33 cellular contexts compared by ENCODE assay signal in the genomic region with DNA sequence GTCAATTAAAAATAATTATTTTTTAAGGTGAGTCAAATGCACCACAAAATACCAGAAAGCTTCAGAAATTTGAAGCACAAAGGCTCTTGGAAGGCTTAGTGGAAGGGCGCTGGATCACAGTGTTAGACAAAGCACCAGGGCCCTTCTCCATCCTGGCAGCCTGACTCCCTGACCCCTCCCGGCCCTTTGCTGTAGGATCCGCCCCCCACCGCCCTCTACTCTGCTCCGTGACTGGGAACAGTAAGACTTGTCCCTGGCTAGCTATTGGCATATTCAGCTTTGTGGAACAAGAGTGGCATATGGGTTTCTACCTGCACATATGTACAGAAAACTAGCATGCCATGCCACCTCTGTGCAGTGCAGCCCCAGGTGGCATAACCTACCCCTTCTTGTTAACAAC.
"Had no signal": no experiment of that assay in that cellular context is flagged by ENCODE, and none has a peak within 500 bp of the region (broad histone marks: within the 10 kb centered on the region; RNA-seq: fewer than 3 reads in every experiment).

No MANE protein-coding gene starts in this region.

- H3K4me3 ChIP-seq: dorsolateral prefrontal cortex, gastroesophageal sphincter, lower lobe of right lung, mucosa of descending colon, prostate gland, right atrium auricular region, smooth muscle cell, testis, tibial artery had no signal

- ATAC-seq: esophagus mucosa; foreskin keratinocyte; gastroesophageal sphincter; left ventricle myocardium superior; lower lobe of right lung; mucosa of descending colon; natural killer cell treated with Interleukin-12 subunit alpha and Interleukin-12 subunit beta and Interleukin-15 and Interleukin-18, amount 100 ng/mL, for 72 hours; sciatic nerve; stimulated activated naive CD8-positive, alpha-beta T cell treated with anti-CD3 and anti-CD28 coated beads, Interleukin-15, Interleukin-2, amounts not matched to agents 100 U/mL and 50 U/mL, for 24 hours had no signal

- DNase-seq: dorsolateral prefrontal cortex; effector CD8-positive, alpha-beta T cell; endodermal cell; foreskin keratinocyte; glutamatergic neuron; hypothalamus; immature natural killer cell; islet precursor cell; left ventricle myocardium superior; lower lobe of right lung; mucosa of descending colon; naive B cell; stimulated activated CD4-positive, alpha-beta T cell treated with anti-CD3 and anti-CD28 coated beads, Interleukin-12 subunit alpha, Interleukin-12 subunit beta, amount 100 ng/mL, for 4 hours; stimulated activated CD4-positive, alpha-beta T cell treated with anti-CD3 and anti-CD28 coated beads, Interleukin-1b, Interleukin-23, amount 100 ng/mL, for 48 hours; stimulated activated CD4-positive, alpha-beta T cell treated with anti-CD3 and anti-CD28 coated beads, Interleukin-4, amount 100 ng/mL, for 1 hour; stimulated activated CD8-positive, alpha-beta memory T cell treated with anti-CD3 and anti-CD28 coated beads, Interleukin-4, amount 100 ng/mL, for 48 hours; stimulated activated naive CD8-positive, alpha-beta T cell treated with anti-CD3 and anti-CD28 coated beads, Interleukin-15, Interleukin-2, amounts not matched to agents 100 U/mL and 50 U/mL, for 24 hours; substantia nigra; testis; tibial artery had no signal

- H3K27me3 Mint-ChIP-seq: type B pancreatic cell had no signal

- H3K9me3 ChIP-seq: lower lobe of right lung, mucosa of descending colon, prostate gland, right atrium auricular region, testis, tibial artery had no signal

- H3K9me3 Mint-ChIP-seq: central memory CD8-positive, alpha-beta T cell; natural killer cell treated with Interleukin-12 subunit alpha and Interleukin-12 subunit beta and Interleukin-15 and Interleukin-18, amount 100 ng/mL, for 72 hours had no signal

- H3K27ac ChIP-seq: dorsolateral prefrontal cortex, epithelial cell of prostate, foreskin keratinocyte, gastroesophageal sphincter, lower lobe of right lung, prostate gland, right atrium auricular region, testis, tibial artery had no signal

- H3K4me1 Mint-ChIP-seq: central memory CD8-positive, alpha-beta T cell; immature natural killer cell; memory B cell; mesothelial cell of epicardium; naive B cell; neural crest cell had no signal

- H3K4me2 ChIP-seq: smooth muscle cell had no signal

- H3K4me1 ChIP-seq: gastroesophageal sphincter, lower lobe of right lung, prostate gland, right atrium auricular region, testis, tibial artery had no signal

- H3K27me3 ChIP-seq: dorsolateral prefrontal cortex, gastroesophageal sphincter, right atrium auricular region, testis, tibial artery had no signal

- H3K36me3 ChIP-seq: gastroesophageal sphincter, lower lobe of right lung, prostate gland, right atrium auricular region, tibial artery had no signal

- H3K27ac Mint-ChIP-seq: endodermal cell; immature natural killer cell; memory B cell; mesothelial cell of epicardium; naive B cell; natural killer cell treated with Interleukin-12 subunit alpha and Interleukin-12 subunit beta and Interleukin-15 and Interleukin-18, amount 100 ng/mL, for 72 hours; type B pancreatic cell had no signal

- H3K4me3 Mint-ChIP-seq: central memory CD8-positive, alpha-beta T cell; endodermal cell; immature natural killer cell; memory B cell; mesothelial cell of epicardium; naive B cell; natural killer cell treated with Interleukin-12 subunit alpha and Interleukin-12 subunit beta and Interleukin-15 and Interleukin-18, amount 100 ng/mL, for 72 hours; neural crest cell; type B pancreatic cell had no signal

- H3K36me3 Mint-ChIP-seq: immature natural killer cell, mesothelial cell of epicardium, naive B cell, type B pancreatic cell had no signal
